15 cellular contexts compared by ENCODE assay signal in the genomic region with DNA sequence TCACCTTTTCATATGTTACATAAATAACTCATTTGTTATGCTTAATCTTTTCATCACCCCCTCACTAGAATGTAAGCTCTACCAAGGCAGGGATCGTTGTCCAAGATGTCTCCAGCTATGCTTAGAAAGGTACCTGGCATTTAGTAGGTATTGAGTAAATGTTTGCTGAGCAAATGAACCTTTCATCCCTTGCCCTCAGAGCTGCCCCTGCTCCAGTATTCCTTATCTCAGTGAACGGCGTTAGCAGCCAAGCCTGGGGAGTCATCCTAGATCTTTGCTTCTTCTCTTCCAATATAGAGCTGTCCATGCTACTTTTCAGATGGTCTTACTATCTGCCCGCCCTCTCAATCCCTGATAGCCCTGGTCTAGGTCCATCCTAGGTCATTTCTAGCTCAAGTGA.
A peak's percentile ranks its signal among the peaks of the same experiment; 100 is the strongest.
DNase-seq lines count a peak whose midpoint lies in the region; ATAC-seq, FAIRE-seq and TF ChIP-seq lines count a peak whose summit lies in the region.
"Had no signal": no experiment of that assay in that cellular context is flagged by ENCODE, and none has a peak within 500 bp of the region (broad histone marks: within the 10 kb centered on the region; RNA-seq: fewer than 3 reads in every experiment).

No MANE protein-coding gene starts in this region.

- H2AFZ ChIP-seq in GM23338 (no peak overlapping the region), HepG2 (ENCODE audit: low read length) (no peak overlapping the region)

- no peaks in the 10 kb centered on the region for H3F3A ChIP-seq in GM23338 (replicated peaks; ENCODE audit: low read depth)

- H3K4me3 ChIP-seq in GM23338 (no peak overlapping the region), body of pancreas (no peak overlapping the region), HepG2 (replicated peaks in 1 of 3; ENCODE audit: insufficient read depth in 1 of 3, low read depth in 2 of 3, low read length in 3 of 3) (no peak overlapping the region), mucosa of descending colon (no peak overlapping the region)
- H3K4me3 ChIP-seq: BLaER1 treated with 17β-estradiol and CSF1 and Interleukin-3, amounts not matched to agents 10 nM and 100 nM; HAP-1 had no signal

- intact Hi-C loops in body of pancreas (cut with DNase I) (no loop called here), HepG2 (cut with micrococcal nuclease; ENCODE audit: unreplicated experiment) (no loop called here), mucosa of descending colon (cut with DNase I, micrococcal nuclease) (no loop called here)

- H3K27ac ChIP-seq in GM23338 (ENCODE audit: low read depth) = no peak overlapping the region
- no peak overlapping the region for H3K27ac ChIP-seq in body of pancreas
- H3K27ac ChIP-seq in HepG2 (ENCODE audit: extremely low read length, insufficient read depth, low read length) = no peak overlapping the region
- H3K27ac ChIP-seq: BLaER1 treated with 17β-estradiol and CSF1 and Interleukin-3, amounts not matched to agents 10 nM and 100 nM had no signal

- H3K36me3 Mint-ChIP-seq in GM23338 (ENCODE audit: low read depth) = no peaks in the 10 kb centered on the region

- no peak overlapping the region for H3K4me3 Mint-ChIP-seq in GM23338
- H3K4me3 Mint-ChIP-seq: B cell; CD8-positive, alpha-beta T cell had no signal

- in situ Hi-C loops in HepG2 (cut with HindIII; ENCODE audit: extremely low pct_ligation_motif_present, low pct_unique_long_range_greater_than_20kb) = no loop called here

- H4K20me1 ChIP-seq in GM23338 (replicated peaks; ENCODE audit: insufficient read depth) (no peaks in the 10 kb centered on the region), HepG2 (ENCODE audit: insufficient read depth, low read length) (no peaks in the 10 kb centered on the region)
- H4K20me1 ChIP-seq: BLaER1 treated with 17β-estradiol and CSF1 and Interleukin-3, amounts not matched to agents 10 nM and 100 nM had no signal

- H3K79me2 ChIP-seq in GM23338 (replicated peaks; ENCODE audit: insufficient read depth) (no peaks in the 10 kb centered on the region), HepG2 (ENCODE audit: insufficient read depth, low read length) (no peaks in the 10 kb centered on the region)

- no peak for TF ChIP-seq RAD21 in HepG2 (CRISPR knock-in tag; IDR thresholded peaks at IDR 0.05)

- 47 to 58% methylated on average over 4 of the region's 4 CpGs for WGBS in body of pancreas, 2 donors
- WGBS in HepG2 (ENCODE audit: low lambda C conversion rate) = under 1% methylated on average over 4 of the region's 4 CpGs

- BruUV-seq in HepG2 (replicated peaks; lab: Mats Ljungman, UMichigan) = no TSS peak

- FAIRE-seq in HepG2 (lab: Jason Lieb, UNC) = no peak

- no peak overlapping the region for H3K9ac ChIP-seq in HepG2 (ENCODE audit: insufficient read depth, low read depth, low read length)
- H3K9ac ChIP-seq: BLaER1 treated with 17β-estradiol and CSF1 and Interleukin-3, amounts not matched to agents 10 nM and 100 nM had no signal

- H3K4me1 ChIP-seq in GM23338 (ENCODE audit: insufficient read depth) = peaks cover 15% of the 10 kb centered on the region; the same call in 1 of the 2 replicates
- peaks cover 19% of the 10 kb centered on the region for H3K4me1 ChIP-seq in body of pancreas
- 0 out of 2 replicates have a peak, but pooled peaks cover 4% of the 10 kb centered on the region for H3K4me1 ChIP-seq in HepG2 (ENCODE audit: insufficient read depth, low read length)
- peaks cover 14% of the 10 kb centered on the region for H3K4me1 ChIP-seq in mucosa of descending colon (ENCODE audit: low read depth)
- H3K4me1 ChIP-seq: BLaER1 treated with 17β-estradiol and CSF1 and Interleukin-3, amounts not matched to agents 10 nM and 100 nM had no signal

- H3K9me3 ChIP-seq in body of pancreas (no peaks in the 10 kb centered on the region), HepG2 (ENCODE audit: low read length) (no peaks in the 10 kb centered on the region), mucosa of descending colon (no peaks in the 10 kb centered on the region)
- H3K9me3 ChIP-seq: BLaER1 treated with 17β-estradiol and CSF1 and Interleukin-3, amounts not matched to agents 10 nM and 100 nM; HAP-1 had no signal

- TF ChIP-seq POLR2A in body of pancreas (IDR thresholded peaks at IDR 0.05) (no peak), HepG2 (IDR thresholded peaks at IDR 0.05; ENCODE audit: insufficient read depth in 1 of 2, low read depth in 2 of 2, low read length in 2 of 2) (no peak)

- no peaks in the 10 kb centered on the region for H3K9me3 Mint-ChIP-seq in GM23338
- H3K9me3 Mint-ChIP-seq: CD8-positive, alpha-beta T cell had no signal

- POLR2A ChIA-PET in HepG2 (lab: Yijun Ruan, JAX) = no interaction called here

- H3K36me3 ChIP-seq in GM23338 (ENCODE audit: insufficient read depth) = no peaks in the 10 kb centered on the region
- no peaks in the 10 kb centered on the region for H3K36me3 ChIP-seq in body of pancreas (replicated peaks in 1 of 2; ENCODE audit: insufficient read depth in 1 of 2, low read depth in 2 of 2)
- H3K36me3 ChIP-seq in HepG2 (replicated peaks in 1 of 2; ENCODE audit: control insufficient read depth in 1 of 2, insufficient read depth in 2 of 2, low read length in 2 of 2) = no peaks in the 10 kb centered on the region
- no peaks in the 10 kb centered on the region for H3K36me3 ChIP-seq in mucosa of descending colon (ENCODE audit: low read depth)
- H3K36me3 ChIP-seq: BLaER1 treated with 17β-estradiol and CSF1 and Interleukin-3, amounts not matched to agents 10 nM and 100 nM; HAP-1 had no signal

- H3K27me3 ChIP-seq in GM23338 (ENCODE audit: insufficient read depth) (no peaks in the 10 kb centered on the region), body of pancreas (no peaks in the 10 kb centered on the region), HepG2 (ENCODE audit: control insufficient read depth in 1 of 2, insufficient read depth in 2 of 2, low read length in 2 of 2) (no peaks in the 10 kb centered on the region)
- H3K27me3 ChIP-seq: BLaER1 treated with 17β-estradiol and CSF1 and Interleukin-3, amounts not matched to agents 10 nM and 100 nM had no signal

- no peak for TF ChIP-seq EP300 in HepG2 (IDR thresholded peaks at IDR 0.05; ENCODE audit: low read depth in 2 of 2, low read length in 2 of 2)
- no peak for TF ChIP-seq EP300 in HepG2 (CRISPR knock-in tag; IDR thresholded peaks at IDR 0.05; ENCODE audit: borderline replicate concordance)

- 0 out of 2 replicates have a peak, but pooled peaks cover 4% of the 10 kb centered on the region for H3K9me2 ChIP-seq in GM23338 (ENCODE audit: insufficient read depth)

- no peak for ATAC-seq in GM23338
- ATAC-seq in body of pancreas = peak; percentile 40
- peak; percentile 44; the same call in 1 of the 3 replicates for ATAC-seq in HepG2
- peak; percentile 44 for ATAC-seq in mucosa of descending colon
- no peak for ATAC-seq in HG03442 (IDR thresholded peaks at IDR 0.05; ENCODE audit: unreplicated experiment)
- ATAC-seq: CD8-positive, alpha-beta T cell had no signal

- H3K27ac Mint-ChIP-seq in GM23338 = 0 out of 2 replicates have a peak overlapping the region, but pooled peaks have one; percentile 47
- H3K27ac Mint-ChIP-seq: B cell; CD8-positive, alpha-beta T cell had no signal

- CTCF ChIA-PET in HepG2 (lab: Yijun Ruan, JAX; ENCODE audit: low intra/inter-chr PET ratio, low total read pairs) = no interaction called here

- H3K4me2 ChIP-seq in GM23338 (no peak overlapping the region), HepG2 (ENCODE audit: low read depth, low read length) (no peak overlapping the region)
- H3K4me2 ChIP-seq: BLaER1 treated with 17β-estradiol and CSF1 and Interleukin-3, amounts not matched to agents 10 nM and 100 nM had no signal

- no peaks in the 10 kb centered on the region for H3K27me3 Mint-ChIP-seq in GM23338 (ENCODE audit: insufficient read depth, low read depth, poor library complexity)
- H3K27me3 Mint-ChIP-seq: B cell had no signal

- peaks cover 11% of the 10 kb centered on the region for H3K4me1 Mint-ChIP-seq in GM23338
- H3K4me1 Mint-ChIP-seq: B cell had no signal

- TF ChIP-seq CTCF in GM23338 (conservative IDR thresholded peaks at IDR 0.05; ENCODE audit: low read depth in 2 of 2) (no peak), body of pancreas (IDR thresholded peaks at IDR 0.05) (no peak), HepG2 (CRISPR knock-in tag; IDR thresholded peaks at IDR 0.05) (no peak), mucosa of descending colon (IDR thresholded peaks at IDR 0.05) (no peak)

- no peak for DNase-seq in GM23338 (ENCODE audit: low spot score)
- no peak for DNase-seq in body of pancreas
- DNase-seq in HepG2 (ENCODE audit: low spot score) = no peak
- DNase-seq in mucosa of descending colon = no peak
- DNase-seq in NCI-H1105 treated with DMSO at 0.1 percent for 48 hours (lab: John Stamatoyannopoulos, UW) = no peak
- no peak for DNase-seq in globus pallidus (ENCODE audit: low spot score)
- DNase-seq in SHP77 treated with DMSO at 0.1 percent for 48 hours (lab: John Stamatoyannopoulos, UW) = no peak
- DNase-seq: Calu3; CD8-positive, alpha-beta T cell; DMS79 treated with DMSO at 0.1 percent for 48 hours; GF-D8 had no signal

TF ChIP-seq in GM23338, 12 proteins besides CTCF, POLR2A, EP300 and RAD21 (continues in another document):
- TF ChIP-seq STAT1 (IDR thresholded peaks at IDR 0.05; ENCODE audit: unreplicated experiment) (no peak), ZNF114 (CRISPR knock-in tag; IDR thresholded peaks at IDR 0.05) (no peak), EZH2phosphoT487 (IDR thresholded peaks at IDR 0.05; ENCODE audit: unreplicated experiment) (no peak), POLR2AphosphoS5 (IDR thresholded peaks at IDR 0.05; ENCODE audit: low read depth) (no peak), ZNF331 (CRISPR knock-in tag; IDR thresholded peaks at IDR 0.05; ENCODE audit: low read depth) (no peak), NANOG (IDR thresholded peaks at IDR 0.05; ENCODE audit: borderline replicate concordance) (no peak)

TF ChIP-seq in HepG2, 621 proteins besides CTCF, POLR2A, EP300 and RAD21:
- no peak for TF ChIP-seq SRSF4 (IDR thresholded peaks at IDR 0.05; ENCODE audit: low read depth, low read length, poor library complexity, severe bottlenecking)
- peak; percentile 11; the same call in 1 of the 2 replicates for TF ChIP-seq HNF4A (CRISPR knock-in tag; IDR thresholded peaks at IDR 0.05)

Comparison
In these comparisons a context has a peak if more than half of its experiments do, and no peak if none do; other contexts are left out.
1. ATAC-seq: peak in body of pancreas (single experiment), HepG2 (single experiment) and mucosa of descending colon (single experiment); none in GM23338 (single experiment) and HG03442 (single experiment).